In the genomic region with DNA sequence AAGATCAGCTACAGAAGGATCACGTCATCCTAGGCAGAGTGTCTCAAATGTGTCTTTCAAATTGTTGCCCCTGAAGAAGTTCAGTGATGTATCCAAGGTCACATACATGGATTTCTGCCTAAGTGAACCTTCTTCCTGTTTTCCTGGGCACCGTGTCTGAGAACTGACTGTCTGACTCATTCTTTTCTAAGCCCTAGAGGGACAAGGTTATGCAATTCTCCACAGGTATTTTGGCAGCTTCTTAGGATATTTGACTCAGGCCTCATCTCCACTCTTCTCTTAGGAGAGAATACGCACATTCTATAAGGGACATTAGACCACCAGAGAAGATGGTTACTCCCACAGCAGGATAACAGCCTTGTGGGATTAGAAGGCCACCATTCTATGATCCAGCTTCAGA, we compare ENCODE assay signal across 1 cellular context.
TF ChIP-seq lines count a peak whose summit lies in the region.

No MANE protein-coding gene starts in this region.

TF ChIP-seq in SK-N-SH, 30 proteins besides CTCF, POLR2A, EP300 and RAD21 (continued from another document):
- TF ChIP-seq, protein P1, sequence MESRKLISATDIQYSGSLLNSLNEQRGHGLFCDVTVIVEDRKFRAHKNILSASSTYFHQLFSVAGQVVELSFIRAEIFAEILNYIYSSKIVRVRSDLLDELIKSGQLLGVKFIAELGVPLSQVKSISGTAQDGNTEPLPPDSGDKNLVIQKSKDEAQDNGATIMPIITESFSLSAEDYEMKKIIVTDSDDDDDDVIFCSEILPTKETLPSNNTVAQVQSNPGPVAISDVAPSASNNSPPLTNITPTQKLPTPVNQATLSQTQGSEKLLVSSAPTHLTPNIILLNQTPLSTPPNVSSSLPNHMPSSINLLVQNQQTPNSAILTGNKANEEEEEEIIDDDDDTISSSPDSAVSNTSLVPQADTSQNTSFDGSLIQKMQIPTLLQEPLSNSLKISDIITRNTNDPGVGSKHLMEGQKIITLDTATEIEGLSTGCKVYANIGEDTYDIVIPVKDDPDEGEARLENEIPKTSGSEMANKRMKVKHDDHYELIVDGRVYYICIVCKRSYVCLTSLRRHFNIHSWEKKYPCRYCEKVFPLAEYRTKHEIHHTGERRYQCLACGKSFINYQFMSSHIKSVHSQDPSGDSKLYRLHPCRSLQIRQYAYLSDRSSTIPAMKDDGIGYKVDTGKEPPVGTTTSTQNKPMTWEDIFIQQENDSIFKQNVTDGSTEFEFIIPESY (IDR thresholded peaks at IDR 0.05; ENCODE audit: borderline replicate concordance, low read depth): no peak
- TF ChIP-seq JUND (IDR thresholded peaks at IDR 0.05): peak; percentile 53
- no peak for TF ChIP-seq RFX5 (IDR thresholded peaks at IDR 0.05; ENCODE audit: low read length)
- peak; percentile 74 for TF ChIP-seq NFIC (IDR thresholded peaks at IDR 0.05; ENCODE audit: borderline replicate concordance)
- peak; percentile 57; the same call in 1 of the 2 replicates for TF ChIP-seq FOSL2 (IDR thresholded peaks at IDR 0.05; ENCODE audit: borderline replicate concordance, low read depth)
- no peak for TF ChIP-seq MEF2A (IDR thresholded peaks at IDR 0.05; ENCODE audit: borderline replicate concordance, low read depth)
- TF ChIP-seq ELF1 (IDR thresholded peaks at IDR 0.05): no peak
- TF ChIP-seq, protein P2, sequence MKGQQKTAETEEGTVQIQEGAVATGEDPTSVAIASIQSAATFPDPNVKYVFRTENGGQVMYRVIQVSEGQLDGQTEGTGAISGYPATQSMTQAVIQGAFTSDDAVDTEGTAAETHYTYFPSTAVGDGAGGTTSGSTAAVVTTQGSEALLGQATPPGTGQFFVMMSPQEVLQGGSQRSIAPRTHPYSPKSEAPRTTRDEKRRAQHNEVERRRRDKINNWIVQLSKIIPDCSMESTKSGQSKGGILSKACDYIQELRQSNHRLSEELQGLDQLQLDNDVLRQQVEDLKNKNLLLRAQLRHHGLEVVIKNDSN (IDR thresholded peaks at IDR 0.05; ENCODE audit: borderline replicate concordance, low read depth): no peak
- TF ChIP-seq EZH2phosphoT487 (IDR thresholded peaks at IDR 0.05; ENCODE audit: borderline replicate concordance, low read depth): no peak
- no peak for TF ChIP-seq SMC3 (IDR thresholded peaks at IDR 0.05; ENCODE audit: low read depth, low read length)
- no peak for TF ChIP-seq NRF1 (IDR thresholded peaks at IDR 0.05; ENCODE audit: low read depth, low read length)
